ENCODE assay signal across 9 cellular contexts in the genomic region with DNA sequence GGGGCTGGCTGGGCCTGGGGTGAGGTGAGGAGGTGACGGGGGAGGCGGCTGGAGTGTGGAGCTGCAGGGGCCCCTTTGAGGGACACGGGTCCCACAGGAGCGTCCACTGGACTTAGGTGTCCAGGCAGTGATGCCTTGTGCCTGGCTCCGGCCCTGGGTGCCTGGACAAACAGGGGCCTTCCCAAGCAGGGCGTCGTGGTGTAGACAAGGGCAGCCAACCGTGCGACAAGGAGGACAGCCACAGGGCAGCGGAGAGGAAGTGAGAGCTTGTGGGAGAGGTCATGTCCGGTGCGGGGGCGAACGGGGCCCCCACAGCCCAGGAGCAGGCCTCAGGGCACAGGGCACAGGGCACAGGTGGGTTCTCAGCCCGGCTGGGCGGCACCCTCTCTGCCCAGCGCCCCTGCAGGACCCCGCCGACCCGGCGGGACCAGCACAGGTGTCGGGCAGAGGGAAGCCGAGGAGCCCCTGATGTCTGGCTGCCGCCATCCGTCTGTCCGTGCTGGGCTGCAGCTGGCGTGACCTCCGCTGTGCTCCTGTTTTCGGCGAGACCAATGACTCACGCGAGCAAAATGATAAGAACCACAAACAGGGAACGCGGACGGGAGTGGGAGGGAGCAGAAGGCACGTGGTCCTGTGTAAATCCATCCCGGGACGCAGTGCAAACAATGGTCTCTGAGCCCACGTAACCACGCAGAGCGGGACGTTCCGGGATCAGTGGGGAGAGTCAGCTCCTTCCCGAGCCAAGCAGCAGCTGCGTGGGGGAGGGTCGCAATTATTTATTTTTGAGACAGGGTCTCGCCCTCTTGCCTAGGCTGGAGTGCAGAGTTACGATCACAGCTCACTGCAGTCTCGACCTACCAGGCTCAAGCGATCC. TPM values are rescaled to one million over a fixed set of nuclear protein-coding genes. Genes with fewer than 3 reads are reported as not detected.
DNase-seq lines count a peak whose midpoint lies in the region; ATAC-seq, FAIRE-seq and TF ChIP-seq lines count a peak whose summit lies in the region.
"Had no signal": no experiment of that assay in that cellular context is flagged by ENCODE, and none has a peak within 500 bp of the region (broad histone marks: within the 10 kb centered on the region; RNA-seq: fewer than 3 reads in every experiment).

No MANE protein-coding gene starts in this region.

- peak overlapping the region; percentile 39 to 47 for H3K4me3 ChIP-seq in ascending aorta
- H3K4me3 ChIP-seq: cardiac muscle cell had no signal

- no peak overlapping the region for H3K27ac ChIP-seq in ascending aorta
- H3K27ac ChIP-seq: cardiac muscle cell had no signal

- peak; percentile 56 for ATAC-seq in HG03439 (IDR thresholded peaks at IDR 0.05; ENCODE audit: unreplicated experiment)

- H3K36me3 ChIP-seq in ascending aorta: no peaks in the 10 kb centered on the region
- H3K36me3 ChIP-seq: cardiac muscle cell had no signal

- TF ChIP-seq CTCF in ascending aorta (IDR thresholded peaks at IDR 0.05): no peak

- DNase-seq in ACHN: peak; percentile 59
- DNase-seq in GM19240 (ENCODE audit: insufficient read length, low spot score): peak; percentile 63
- peak; percentile 24 to 86 for DNase-seq in ascending aorta (ENCODE audit: low spot score in 2 of 2)
- DNase-seq in mucosa of gallbladder (ENCODE audit: low spot score): peak; percentile 82
- no peak for DNase-seq in frontal cortex (ENCODE audit: low spot score in 2 of 2)
- DNase-seq in HTR-8/SVneo (ENCODE audit: insufficient read length, low spot score): no peak
- DNase-seq in OCI-M2 (lab: John Stamatoyannopoulos, UW; ENCODE audit: unreplicated experiment): no peak

- H3K4me1 ChIP-seq in ascending aorta: peaks cover 0 to 10% of the 10 kb centered on the region in 2 donors

- H3K27me3 ChIP-seq in ascending aorta: no peaks in the 10 kb centered on the region
- H3K27me3 ChIP-seq: cardiac muscle cell had no signal

- no peak for FAIRE-seq in frontal cortex (lab: Jason Lieb, UNC)
- FAIRE-seq in HTR-8/SVneo (lab: Jason Lieb, UNC): no peak

- intact Hi-C loops in ascending aorta (cut with DNase I): no loop called here

- in situ Hi-C loops in ACHN (cut with HindIII; ENCODE audit: low pct_ligation_motif_present, low pct_unique_long_range_greater_than_20kb, low sequenced_read_pairs): no loop called here

- no peaks in the 10 kb centered on the region for H3K9me3 ChIP-seq in ascending aorta

RNA-seq across cellular contexts. Expression of gene A4GALT, which starts 49.1 kb away (rescaled TPM):
- total RNA-seq in ascending aorta (85.1 TPM), mucosa of gallbladder (8.7 TPM), frontal cortex (0.41 TPM)

Comparison
In these comparisons a context has a peak if more than half of its experiments do, and no peak if none do; other contexts are left out.
1. DNase-seq: peak in ACHN (single experiment), GM19240 (single experiment), ascending aorta (2 of 2) and mucosa of gallbladder (single experiment); none in frontal cortex (0 of 2), HTR-8/SVneo (single experiment) and OCI-M2 (single experiment).